ENCODE assay signal across 1 cellular context in the genomic region with DNA sequence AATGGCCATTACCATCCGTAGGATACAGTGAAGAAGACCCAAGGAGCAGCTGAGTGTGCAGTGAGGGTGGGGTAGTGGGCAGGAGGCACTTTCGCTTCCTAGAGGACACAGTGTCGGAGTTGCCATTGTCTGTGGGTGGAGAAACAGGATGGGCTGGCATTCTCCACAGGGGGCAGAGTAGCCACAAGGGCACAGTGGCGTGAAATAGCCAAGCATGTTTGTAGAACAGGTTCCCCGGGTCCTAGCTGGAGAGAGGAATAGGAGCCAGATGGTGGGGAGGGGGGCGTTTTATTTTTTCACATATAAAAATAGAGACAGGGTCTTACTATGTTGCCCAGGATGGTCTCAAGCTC.
TF ChIP-seq lines count a peak whose summit lies in the region.

No MANE protein-coding gene starts in this region.

TF ChIP-seq in HCT116, 20 proteins besides CTCF, POLR2A, EP300 and RAD21 (continued from another document):
- no peak for TF ChIP-seq JUND (IDR thresholded peaks at IDR 0.05)
- no peak for TF ChIP-seq EGR1 (IDR thresholded peaks at IDR 0.05; ENCODE audit: low read depth)
- TF ChIP-seq, protein P1, sequence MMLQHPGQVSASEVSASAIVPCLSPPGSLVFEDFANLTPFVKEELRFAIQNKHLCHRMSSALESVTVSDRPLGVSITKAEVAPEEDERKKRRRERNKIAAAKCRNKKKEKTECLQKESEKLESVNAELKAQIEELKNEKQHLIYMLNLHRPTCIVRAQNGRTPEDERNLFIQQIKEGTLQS (IDR thresholded peaks at IDR 0.05) = no peak
- TF ChIP-seq CEBPB (IDR thresholded peaks at IDR 0.05; ENCODE audit: low read depth) = no peak
- TF ChIP-seq SRF (IDR thresholded peaks at IDR 0.05; ENCODE audit: low read depth) = no peak
- TF ChIP-seq ELF1 (IDR thresholded peaks at IDR 0.05; ENCODE audit: borderline replicate concordance, low read depth) = no peak
- TF ChIP-seq, protein P2, sequence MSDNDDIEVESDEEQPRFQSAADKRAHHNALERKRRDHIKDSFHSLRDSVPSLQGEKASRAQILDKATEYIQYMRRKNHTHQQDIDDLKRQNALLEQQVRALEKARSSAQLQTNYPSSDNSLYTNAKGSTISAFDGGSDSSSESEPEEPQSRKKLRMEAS (IDR thresholded peaks at IDR 0.05) = no peak
- no peak for TF ChIP-seq YY1 (IDR thresholded peaks at IDR 0.05; ENCODE audit: extremely low read depth, insufficient replicate concordance, low read depth, low read length)
- no peak for TF ChIP-seq CBX3 (IDR thresholded peaks at IDR 0.05; ENCODE audit: low read depth)
- no peak for TF ChIP-seq ZFX (IDR thresholded peaks at IDR 0.05)
- TF ChIP-seq EZH2phosphoT487 (IDR thresholded peaks at IDR 0.05; ENCODE audit: borderline replicate concordance) = no peak
- no peak for TF ChIP-seq EZH2 (IDR thresholded peaks at IDR 0.05)
- TF ChIP-seq, protein P3, sequence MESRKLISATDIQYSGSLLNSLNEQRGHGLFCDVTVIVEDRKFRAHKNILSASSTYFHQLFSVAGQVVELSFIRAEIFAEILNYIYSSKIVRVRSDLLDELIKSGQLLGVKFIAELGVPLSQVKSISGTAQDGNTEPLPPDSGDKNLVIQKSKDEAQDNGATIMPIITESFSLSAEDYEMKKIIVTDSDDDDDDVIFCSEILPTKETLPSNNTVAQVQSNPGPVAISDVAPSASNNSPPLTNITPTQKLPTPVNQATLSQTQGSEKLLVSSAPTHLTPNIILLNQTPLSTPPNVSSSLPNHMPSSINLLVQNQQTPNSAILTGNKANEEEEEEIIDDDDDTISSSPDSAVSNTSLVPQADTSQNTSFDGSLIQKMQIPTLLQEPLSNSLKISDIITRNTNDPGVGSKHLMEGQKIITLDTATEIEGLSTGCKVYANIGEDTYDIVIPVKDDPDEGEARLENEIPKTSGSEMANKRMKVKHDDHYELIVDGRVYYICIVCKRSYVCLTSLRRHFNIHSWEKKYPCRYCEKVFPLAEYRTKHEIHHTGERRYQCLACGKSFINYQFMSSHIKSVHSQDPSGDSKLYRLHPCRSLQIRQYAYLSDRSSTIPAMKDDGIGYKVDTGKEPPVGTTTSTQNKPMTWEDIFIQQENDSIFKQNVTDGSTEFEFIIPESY (IDR thresholded peaks at IDR 0.05; ENCODE audit: extremely low read depth, insufficient replicate concordance, low read length) = no peak
